In the genomic region with DNA sequence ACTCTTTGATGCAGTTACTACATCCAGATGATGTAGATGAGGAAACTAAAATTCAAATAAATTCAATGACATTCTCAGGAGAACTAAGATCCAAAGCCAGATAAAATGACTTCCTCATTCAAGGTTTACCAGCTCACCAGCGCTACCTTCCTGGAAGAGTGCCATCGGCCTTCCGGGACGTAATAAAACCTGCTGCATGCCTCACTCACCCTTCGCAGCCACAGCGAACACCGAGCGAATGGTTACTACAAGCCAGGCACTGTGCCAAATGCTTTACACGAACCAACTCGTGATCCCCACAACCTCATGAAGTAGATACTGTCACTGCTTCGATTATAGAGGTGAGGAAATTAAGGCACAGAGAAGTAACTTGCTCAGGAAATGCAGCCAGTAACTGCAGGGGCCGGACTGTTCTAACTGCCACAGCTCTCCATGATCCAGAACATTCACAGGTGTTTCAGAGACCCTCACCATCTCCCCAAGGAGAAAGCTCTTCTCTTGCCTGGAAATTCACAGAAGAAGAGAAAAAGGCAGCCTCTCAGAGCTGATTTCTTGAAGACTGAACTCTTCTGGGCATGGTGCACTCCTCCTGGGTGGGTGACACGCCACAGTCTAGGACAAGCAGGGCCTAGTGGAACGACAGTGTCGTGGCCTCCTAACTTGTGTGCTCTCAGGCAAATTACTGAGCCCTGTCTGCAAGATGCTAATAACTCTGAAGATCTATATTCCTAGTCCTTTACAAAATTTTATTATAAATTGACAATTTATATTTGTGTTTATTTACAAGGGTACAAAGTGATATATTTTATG, we compare ENCODE assay signal across 8 cellular contexts. TPM values are rescaled to one million over a fixed set of nuclear protein-coding genes. Genes with fewer than 3 reads are reported as not detected.
DNase-seq lines count a peak whose midpoint lies in the region; ATAC-seq, FAIRE-seq and TF ChIP-seq lines count a peak whose summit lies in the region.

No MANE protein-coding gene starts in this region.

- H3K9ac ChIP-seq in mammary epithelial cell (ENCODE audit: insufficient read depth, low read length) = no peak overlapping the region

- no peaks in the 10 kb centered on the region for H3K9me3 ChIP-seq in mammary epithelial cell (replicated peaks; ENCODE audit: insufficient read depth, low read length)

- WGBS in mammary epithelial cell (ENCODE audit: low coverage, missing lambda C conversion rate) = 57% methylated on average over 15 of the region's 15 CpGs

- in situ Hi-C loops in mammary epithelial cell (cut with MboI; ENCODE audit: low sequenced_read_pairs in 2 of 2) = no loop called here

- H3K4me3 ChIP-seq in mammary epithelial cell (replicated peaks in 1 of 3; ENCODE audit: insufficient read depth in 1 of 3, low read depth in 2 of 3, low read length in 3 of 3) = no peak overlapping the region

- no peaks in the 10 kb centered on the region for H3K27me3 ChIP-seq in mammary epithelial cell (ENCODE audit: insufficient read depth, low read length)

- ATAC-seq in GM21529 (IDR thresholded peaks at IDR 0.05; ENCODE audit: unreplicated experiment) (no peak), HG02981 (IDR thresholded peaks at IDR 0.05; ENCODE audit: unreplicated experiment) (no peak)

- no TSS peak for BruUV-seq in mammary epithelial cell (replicated peaks; lab: Mats Ljungman, UMichigan)

- H3K27ac ChIP-seq in mammary epithelial cell (ENCODE audit: insufficient read depth, low read depth, low read length) = no peak overlapping the region

- no peaks in the 10 kb centered on the region for H3K36me3 ChIP-seq in mammary epithelial cell (ENCODE audit: insufficient read depth, low read length)

- no peaks in the 10 kb centered on the region for H3K79me2 ChIP-seq in mammary epithelial cell (ENCODE audit: insufficient read depth, low read length)

- intact Hi-C loops in mammary epithelial cell (cut with micrococcal nuclease) = no loop called here

- no peak overlapping the region for H2AFZ ChIP-seq in mammary epithelial cell (ENCODE audit: low read depth, low read length)

- no peaks in the 10 kb centered on the region for H3K4me1 ChIP-seq in mammary epithelial cell (ENCODE audit: insufficient read depth, low read length)

- peak; percentile 83 for DNase-seq in HPDE6-E6E7 (ENCODE audit: extremely low spot score)
- peak; percentile 21 for DNase-seq in T follicular helper cell (ENCODE audit: low read depth)
- DNase-seq in mammary epithelial cell = peak; percentile 87
- DNase-seq in stimulated activated CD4-positive, alpha-beta T cell treated with anti-CD3 and anti-CD28 coated beads, Interleukin-15, amount 100 ng/mL, for 24 hours = peak; percentile 70
- DNase-seq in GM12891 (ENCODE audit: insufficient read length, low spot score) = no peak
- no peak for DNase-seq in GM19238 (ENCODE audit: insufficient read length, low spot score)

- no peak for TF ChIP-seq CTCF in mammary epithelial cell (conservative IDR thresholded peaks at IDR 0.05 in 1 of 2, IDR thresholded peaks at IDR 0.05 in 1 of 2; ENCODE audit: extremely low read depth in 1 of 2, insufficient read depth in 1 of 2, low read depth in 1 of 2, low read length in 2 of 2)

- no peak overlapping the region for H3K4me2 ChIP-seq in mammary epithelial cell (ENCODE audit: insufficient read depth, low read depth, low read length)

- no peaks in the 10 kb centered on the region for H4K20me1 ChIP-seq in mammary epithelial cell (ENCODE audit: insufficient read depth, low read length)

- dilution Hi-C loops in mammary epithelial cell (cut with HindIII; ENCODE audit: low sequenced_read_pairs) = no loop called here

- TF ChIP-seq POLR2A in GM12891 (IDR thresholded peaks at IDR 0.05; ENCODE audit: low read depth, low read length) = no peak

- CTCF ChIA-PET in mammary epithelial cell (lab: Charles Lee; ENCODE audit: low non-redundant PET) = no interaction called here

- no peak for FAIRE-seq in GM12891 (lab: Jason Lieb, UNC)

TF ChIP-seq in GM12891, 5 proteins besides CTCF, POLR2A, EP300 and RAD21:
- TF ChIP-seq POLR2AphosphoS5 (IDR thresholded peaks at IDR 0.05; ENCODE audit: low read depth, low read length) = no peak
- TF ChIP-seq PAX5 (IDR thresholded peaks at IDR 0.05; ENCODE audit: insufficient read depth, low read length, severe bottlenecking) = no peak
- TF ChIP-seq TAF1 (IDR thresholded peaks at IDR 0.05; ENCODE audit: low read depth, low read length) = no peak
- TF ChIP-seq POU2F2 (IDR thresholded peaks at IDR 0.05; ENCODE audit: low read depth, low read length) = no peak
- no peak for TF ChIP-seq SPI1 (IDR thresholded peaks at IDR 0.05; ENCODE audit: low read depth, low read length)

RNA-seq across cellular contexts. Expression of gene HIC1, which starts 46.8 kb away (rescaled TPM):
- total RNA-seq in mammary epithelial cell = 1 to 10 TPM in 1 of 2 donors, under 1 TPM in 1; 0.67 to 1.3 TPM
- 0.20 TPM for polyA plus RNA-seq in mammary epithelial cell
- not detected for polyA minus RNA-seq in mammary epithelial cell
- 47.4 TPM for polyA plus RNA-seq in GM12891 (2012; ENCODE audit: low read depth, missing spikeins)

RNA-seq across cellular contexts. Expression of gene OVCA2, which starts 59.8 kb away (rescaled TPM):
- 10 to 100 TPM; 44.1 to 65.7 TPM for total RNA-seq in mammary epithelial cell
- polyA plus RNA-seq in mammary epithelial cell = 68.4 TPM
- polyA minus RNA-seq in mammary epithelial cell = 28.3 TPM
- 35.2 TPM for polyA plus RNA-seq in GM12891 (2012; ENCODE audit: low read depth, missing spikeins)

Comparison
In these comparisons a context has a peak if more than half of its experiments do, and no peak if none do; other contexts are left out.
1. DNase-seq: peak in HPDE6-E6E7 (single experiment), T follicular helper cell (single experiment), mammary epithelial cell (single experiment) and stimulated activated CD4-positive, alpha-beta T cell treated with anti-CD3 and anti-CD28 coated beads, Interleukin-15, amount 100 ng/mL, for 24 hours (single experiment); none in GM12891 (single experiment) and GM19238 (single experiment).